Comparison of ENCODE assay signal across 7 cellular contexts in genomic region chr7:105011771-105012502, GRCh38. TPM values are rescaled to one million over a fixed set of nuclear protein-coding genes. Genes with fewer than 3 reads are reported as not detected.
A peak's percentile ranks its signal among the peaks of the same experiment; 100 is the strongest.
DNase-seq lines count a peak whose midpoint lies in the region; ATAC-seq and TF ChIP-seq lines count a peak whose summit lies in the region.

No MANE protein-coding gene starts in this region.

- WGBS in ovary, 3 donors: 0 to 1% (median 1%) methylated on average over 23 of the region's 23 CpGs

- H3K4me3 ChIP-seq in HUES6 (ENCODE audit: low read depth, low read length) (peak overlapping the region; percentile 99), ovary (peak overlapping the region; percentile 67)

- peaks cover 8% of the 10 kb centered on the region; the same call in 1 of the 2 replicates for H3K4me1 ChIP-seq in HUES6 (ENCODE audit: control insufficient read depth, insufficient read depth, low read length)
- H3K4me1 ChIP-seq in ovary (ENCODE audit: insufficient read depth): peaks cover 3% of the 10 kb centered on the region

- peak overlapping the region; percentile 100 for H3K27ac ChIP-seq in HUES6 (ENCODE audit: low read depth, low read length)
- peak overlapping the region; percentile 97 to 98 for H3K27ac ChIP-seq in ovary

- H3K27me3 ChIP-seq in HUES6 (ENCODE audit: control insufficient read depth, insufficient read depth, low read length) (no peaks in the 10 kb centered on the region), ovary (no peaks in the 10 kb centered on the region)

- TF ChIP-seq POLR2A in erythroblast (IDR thresholded peaks at IDR 0.05; ENCODE audit: low read length): no peak
- no peak for TF ChIP-seq POLR2A in ovary (IDR thresholded peaks at IDR 0.05)

- H3K36me3 ChIP-seq in HUES6 (ENCODE audit: control insufficient read depth, insufficient read depth, low read length): peaks cover 18% of the 10 kb centered on the region; the same call in 1 of the 2 replicates
- H3K36me3 ChIP-seq in ovary: no peaks in the 10 kb centered on the region

- ATAC-seq in HG02759 (IDR thresholded peaks at IDR 0.05; ENCODE audit: unreplicated experiment) (no peak), HG03045 (IDR thresholded peaks at IDR 0.05; ENCODE audit: unreplicated experiment) (no peak)

- TF ChIP-seq CTCF in ovary (IDR thresholded peaks at IDR 0.05): peak in 1 of 3 donors; percentile 13

- H3K9me3 ChIP-seq in HUES6 (ENCODE audit: control insufficient read depth, insufficient read depth, low read depth, low read length): no peaks in the 10 kb centered on the region
- no peaks in the 10 kb centered on the region for H3K9me3 ChIP-seq in ovary

- no peak for TF ChIP-seq EP300 in ovary (IDR thresholded peaks at IDR 0.05)

- H3K9ac ChIP-seq in HUES6 (ENCODE audit: low read length): peak overlapping the region; percentile 99

- peak; percentile 37 for DNase-seq in activated CD4-positive, alpha-beta T cell treated with anti-CD3 and anti-CD28 coated beads, Interleukin-2, amount 50 U/mL, for 1 hour
- DNase-seq in erythroblast (lab: John Stamatoyannopoulos, UW) (peak; percentile 50 to 72), ovary (peak; percentile 41 to 54 (median 49)), SIG-M5 (lab: John Stamatoyannopoulos, UW) (no peak)

- intact Hi-C loops in ovary (cut with DNase I): loop anchor here in 3 of 4 donors (2.0 to 5.0 kb wide), 3 partner anchors 29 to 1410 kb away; no protein-coding TSS in a partner anchor

RNA-seq across cellular contexts. Expression of gene KMT2E, which starts 2.1 kb away (rescaled TPM):
- 100 to 1,000 TPM in 6 of 7 donors, 10 to 100 TPM in 1; 97.4 to 152 (median 113) TPM for total RNA-seq in ovary
- polyA plus RNA-seq in ovary: 10 to 100 TPM; 35.2 to 56.8 TPM
